In genomic region chr7:115789901-115790300, GRCh38 we compare ENCODE assay signal across 14 cellular contexts.
DNase-seq lines count a peak whose midpoint lies in the region; ATAC-seq and TF ChIP-seq lines count a peak whose summit lies in the region.
"Had no signal": no experiment of that assay in that cellular context is flagged by ENCODE, and none has a peak within 500 bp of the region (broad histone marks: within the 10 kb centered on the region; RNA-seq: fewer than 3 reads in every experiment).

No MANE protein-coding gene starts in this region.

- H3K9me3 ChIP-seq in heart right ventricle (peaks cover 0 to 9% (median 0%) of the 10 kb centered on the region in 11 donors), RWPE2 (ENCODE audit: severe bottlenecking) (no peaks in the 10 kb centered on the region), aorta (ENCODE audit: control insufficient read depth, low read length) (no peaks in the 10 kb centered on the region)

- no peak for ATAC-seq in Right ventricle myocardium inferior
- no peak for ATAC-seq in heart right ventricle
- no peak for ATAC-seq in RWPE2 (ENCODE audit: low read depth)
- ATAC-seq in aorta (ENCODE audit: low FRiP score): no peak

- H3K36me3 ChIP-seq in heart right ventricle (no peaks in the 10 kb centered on the region), RWPE2 (ENCODE audit: low read depth) (no peaks in the 10 kb centered on the region), aorta (ENCODE audit: control insufficient read depth in 1 of 2, insufficient read depth in 2 of 2, low read length in 1 of 2) (no peaks in the 10 kb centered on the region)
- H3K36me3 ChIP-seq: BLaER1 had no signal

- WGBS in heart right ventricle, 2 donors: 89 to 91% methylated on average over 27 of the region's 27 CpGs
- 91 to 93% methylated on average over 26 to 27 of the region's 27 CpGs for WGBS in aorta, 2 donors

- no peak for TF ChIP-seq CTCF in heart right ventricle (IDR thresholded peaks at IDR 0.05)
- no peak for TF ChIP-seq CTCF in RWPE2 (IDR thresholded peaks at IDR 0.05; ENCODE audit: poor library complexity, severe bottlenecking)

- no peaks in the 10 kb centered on the region for H3K27me3 ChIP-seq in heart right ventricle
- no peaks in the 10 kb centered on the region for H3K27me3 ChIP-seq in RWPE2 (ENCODE audit: insufficient read depth, poor library complexity, severe bottlenecking)
- no peaks in the 10 kb centered on the region for H3K27me3 ChIP-seq in aorta (ENCODE audit: control insufficient read depth in 1 of 2, insufficient read depth in 2 of 2, low read length in 1 of 2)
- H3K27me3 ChIP-seq: BLaER1 had no signal

- no peak overlapping the region for H3K27ac ChIP-seq in heart right ventricle
- no peak overlapping the region for H3K27ac ChIP-seq in RWPE2 (ENCODE audit: poor library complexity, severe bottlenecking)
- no peak overlapping the region for H3K27ac ChIP-seq in aorta (ENCODE audit: low read depth in 1 of 2, low read length in 2 of 2)
- H3K27ac ChIP-seq: BLaER1 had no signal

- H3K4me1 ChIP-seq in heart right ventricle (no peaks in the 10 kb centered on the region), RWPE2 (ENCODE audit: insufficient read depth, poor library complexity, severe bottlenecking) (no peaks in the 10 kb centered on the region), aorta (ENCODE audit: control insufficient read depth in 1 of 2, insufficient read depth in 2 of 2, low read length in 2 of 2) (no peaks in the 10 kb centered on the region)
- H3K4me1 ChIP-seq: BLaER1 had no signal

- DNase-seq in Right ventricle myocardium inferior (ENCODE audit: missing footprints): peak; percentile 53
- DNase-seq in heart right ventricle: no peak
- peak; percentile 28 for DNase-seq in RWPE2 (ENCODE audit: low spot score)
- peak; percentile 75 for DNase-seq in posterior vena cava (ENCODE audit: low spot score)
- peak; percentile 42 to 67 for DNase-seq in aorta
- no peak for DNase-seq in activated naive CD4-positive, alpha-beta T cell treated with anti-CD3 and anti-CD28 coated beads, Interleukin-2, amount 50 U/mL, for 16 hours
- DNase-seq in NCI-H2029 (lab: John Stamatoyannopoulos, UW): no peak
- DNase-seq: 8988T, AML-193, DMS53, GF-D8, HCEC 1CT, HFFc6 had no signal

- intact Hi-C loops in Right ventricle myocardium inferior (cut with DNase I) (no loop called here), heart right ventricle (cut with DNase I) (no loop called here), posterior vena cava (cut with DNase I) (no loop called here), aorta (cut with DNase I) (no loop called here)

- H3K4me3 ChIP-seq in heart right ventricle (no peak overlapping the region), RWPE2 (ENCODE audit: severe bottlenecking) (no peak overlapping the region), aorta (ENCODE audit: low read length in 2 of 2) (no peak overlapping the region)
- H3K4me3 ChIP-seq: BLaER1 had no signal

Comparison
In these comparisons a context has a peak if more than half of its experiments do, and no peak if none do; other contexts are left out.
1. DNase-seq: peak in Right ventricle myocardium inferior (single experiment), RWPE2 (single experiment), posterior vena cava (single experiment) and aorta (2 of 2); none in heart right ventricle (0 of 2), activated naive CD4-positive, alpha-beta T cell treated with anti-CD3 and anti-CD28 coated beads, Interleukin-2, amount 50 U/mL, for 16 hours (single experiment) and NCI-H2029 (single experiment).